Comparison of ENCODE assay signal across 20 cellular contexts in the genomic region with DNA sequence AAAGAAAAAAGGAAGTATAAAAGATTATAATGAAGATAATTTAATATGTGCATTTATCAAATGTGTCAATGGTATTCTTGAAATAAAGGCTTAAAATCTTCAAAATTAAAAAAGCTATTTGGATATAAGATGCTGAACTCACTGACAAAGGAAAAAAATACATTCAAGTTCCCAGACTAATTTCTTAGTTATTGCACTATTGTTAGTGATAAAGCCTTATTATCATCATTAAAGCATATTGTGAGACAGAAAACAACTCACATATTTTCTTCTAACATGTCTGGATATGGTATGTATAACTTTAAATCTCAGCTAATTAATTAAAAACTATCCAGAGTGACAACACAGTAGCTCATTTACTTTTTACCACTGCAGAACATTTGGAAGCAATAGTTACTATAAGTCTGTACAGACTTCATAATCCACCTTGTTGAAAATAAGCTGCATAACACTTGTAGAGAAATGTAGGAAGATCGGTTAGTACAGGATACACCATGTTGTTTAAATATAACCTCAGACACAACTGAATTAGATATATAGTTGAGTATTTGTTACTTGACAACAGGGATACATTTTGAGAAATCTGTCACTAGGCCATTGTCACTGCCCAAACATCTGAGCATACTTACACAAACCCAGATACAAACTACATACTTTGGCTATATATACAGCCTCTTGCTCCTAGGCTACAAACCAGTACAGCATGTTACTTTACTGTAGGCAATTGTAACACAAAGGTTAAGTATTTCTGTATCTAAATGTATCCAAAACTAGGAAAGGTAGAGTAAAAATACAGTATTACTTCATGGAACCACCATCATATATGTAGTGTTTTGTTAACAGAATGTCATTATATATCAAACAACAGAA. TPM values are rescaled to one million over a fixed set of nuclear protein-coding genes. Genes with fewer than 3 reads are reported as not detected.
DNase-seq lines count a peak whose midpoint lies in the region; ATAC-seq and TF ChIP-seq lines count a peak whose summit lies in the region.
"Had no signal": no experiment of that assay in that cellular context is flagged by ENCODE, and none has a peak within 500 bp of the region (broad histone marks: within the 10 kb centered on the region; RNA-seq: fewer than 3 reads in every experiment).

No MANE protein-coding gene starts in this region.

- H3K9ac ChIP-seq in GM23248 (no peak overlapping the region), fibroblast of lung (ENCODE audit: insufficient read depth, low read length) (no peak overlapping the region)

- no peak for DNase-seq in GM23248
- DNase-seq in fibroblast of lung (ENCODE audit: low read depth in 2 of 2), result no peak
- no peak for DNase-seq in lower leg skin (ENCODE audit: low spot score in 2 of 2)
- no peak for DNase-seq in hepatic stellate cell (ENCODE audit: low spot score)
- no peak for DNase-seq in left lung
- DNase-seq: activated naive CD8-positive, alpha-beta T cell treated with anti-CD3 and anti-CD28 coated beads, Interleukin-2, amount 10 ng/mL, durations not matched to agents 7 days and 5 days; body of pancreas; heart left ventricle; naive thymus-derived CD8-positive, alpha-beta T cell; NCI-H510A treated with DMSO at 0.1 percent for 48 hours; pancreas; SJCRH30; testis had no signal

- H3K27me3 ChIP-seq in GM23248 (replicated peaks; ENCODE audit: insufficient read depth) (no peaks in the 10 kb centered on the region), fibroblast of lung (ENCODE audit: control insufficient read depth, insufficient read depth, low read length) (no peaks in the 10 kb centered on the region), left lung (no peaks in the 10 kb centered on the region)
- H3K27me3 ChIP-seq: body of pancreas, heart left ventricle, pancreas, SJCRH30, testis had no signal

- in situ Hi-C loops in GM23248 (cut with MboI), result no loop called here

- H3K4me1 ChIP-seq in GM23248 (ENCODE audit: insufficient read depth) (peaks cover 15% of the 10 kb centered on the region), fibroblast of lung (ENCODE audit: control insufficient read depth, extremely low read depth, insufficient read depth, low read length) (peaks cover 3% of the 10 kb centered on the region), left lung (peaks cover 7 to 33% of the 10 kb centered on the region in 2 donors)
- H3K4me1 ChIP-seq: body of pancreas, pancreas had no signal

- ATAC-seq in SK-N-SH treated with all-trans-retinoic acid at 6 μM for 48 hours, result peak; percentile 49; the same call in 2 of the 3 replicates
- no peak for ATAC-seq in left lung
- ATAC-seq: body of pancreas; GM23338; heart left ventricle; naive thymus-derived CD8-positive, alpha-beta T cell; Panc1; pancreas; stimulated activated effector memory CD8-positive, alpha-beta T cell treated with anti-CD3 and anti-CD28 coated beads, Interleukin-12 subunit alpha, Interleukin-12 subunit beta, amount 100 ng/mL, for 72 hours had no signal

- WGBS in GM23248 (ENCODE audit: low coverage in 1 of 2, low lambda C conversion rate in 2 of 2, missing lambda C conversion rate in 2 of 2), 2 experiments, result 44 to 61% methylated on average over 1 of the region's 1 CpG
- 79 to 80% methylated on average over 1 of the region's 1 CpG for WGBS in lower leg skin, 2 donors

- H3K9me2 ChIP-seq in GM23248 (ENCODE audit: insufficient read depth), result no peaks in the 10 kb centered on the region

- H3K9me3 ChIP-seq in GM23248 (ENCODE audit: low read depth), result no peaks in the 10 kb centered on the region
- H3K9me3 ChIP-seq in fibroblast of lung (ENCODE audit: control insufficient read depth, insufficient read depth, low read depth, low read length), result no peaks in the 10 kb centered on the region
- H3K9me3 ChIP-seq in left lung, result no peaks in the 10 kb centered on the region
- H3K9me3 ChIP-seq: body of pancreas, heart left ventricle, pancreas, SJCRH30, testis had no signal

- TF ChIP-seq CTCF in fibroblast of lung (conservative IDR thresholded peaks at IDR 0.05 in 1 of 2, IDR thresholded peaks at IDR 0.05 in 1 of 2; ENCODE audit: low read depth in 1 of 2, low read length in 2 of 2) (no peak), lower leg skin (IDR thresholded peaks at IDR 0.05) (no peak), left lung (IDR thresholded peaks at IDR 0.05) (no peak)

- no peak overlapping the region for H3K27ac ChIP-seq in GM23248
- H3K27ac ChIP-seq in fibroblast of lung (ENCODE audit: insufficient read depth, low read length), result no peak overlapping the region
- peak overlapping the region; percentile 88 for H3K27ac ChIP-seq in temporal lobe (ENCODE audit: low read depth, low read length)
- no peak overlapping the region for H3K27ac ChIP-seq in left lung
- H3K27ac ChIP-seq: body of pancreas, coronary artery, pancreas, SJCRH30, testis, VCaP had no signal

- H3K79me2 ChIP-seq in GM23248 (ENCODE audit: insufficient read depth), result peaks cover 57% of the 10 kb centered on the region
- peaks cover 35% of the 10 kb centered on the region for H3K79me2 ChIP-seq in fibroblast of lung (ENCODE audit: control insufficient read depth, insufficient read depth, low read length)

- H3K4me3 ChIP-seq in GM23248 (no peak overlapping the region), fibroblast of lung (replicated peaks in 1 of 4; ENCODE audit: control extremely low read depth in 1 of 4, insufficient read depth in 1 of 4, low read depth in 3 of 4, low read length in 4 of 4) (no peak overlapping the region), lower leg skin (ENCODE audit: low read depth, poor library complexity, severe bottlenecking) (no peak overlapping the region), left lung (no peak overlapping the region)
- H3K4me3 ChIP-seq: body of pancreas, coronary artery, GM23338, heart left ventricle, pancreas, SJCRH30, testis had no signal

- H3F3A ChIP-seq in GM23248 (ENCODE audit: insufficient read depth), result no peaks in the 10 kb centered on the region

- H2AFZ ChIP-seq in GM23248, result peak overlapping the region; percentile 2; the same call in 1 of the 2 replicates
- peak overlapping the region; percentile 14 for H2AFZ ChIP-seq in fibroblast of lung (ENCODE audit: low read length)
- H2AFZ ChIP-seq: GM23338 had no signal

- H3K4me2 ChIP-seq in GM23248 (ENCODE audit: unreplicated experiment) (no peak overlapping the region), fibroblast of lung (ENCODE audit: extremely low read depth, insufficient read depth, low read length) (no peak overlapping the region)
- H3K4me2 ChIP-seq: GM23338 had no signal

- no peak for TF ChIP-seq POLR2A in lower leg skin (IDR thresholded peaks at IDR 0.05)

- intact Hi-C loops in lower leg skin (cut with DNase I; ENCODE audit: low total_unique reads), result no loop called here
- intact Hi-C loops in left lung (cut with DNase I), result no loop called here

- H4K20me1 ChIP-seq in GM23248 (ENCODE audit: insufficient read depth) (no peaks in the 10 kb centered on the region), fibroblast of lung (ENCODE audit: control insufficient read depth, extremely low read depth, insufficient read depth, low read length) (no peaks in the 10 kb centered on the region)

- H3K36me3 ChIP-seq in GM23248 (ENCODE audit: low read depth) (peaks cover 8% of the 10 kb centered on the region; the same call in 1 of the 2 replicates), fibroblast of lung (ENCODE audit: control insufficient read depth, insufficient read depth, low read length) (no peaks in the 10 kb centered on the region), left lung (no peaks in the 10 kb centered on the region)
- H3K36me3 ChIP-seq: heart left ventricle, pancreas had no signal

TF ChIP-seq in SK-N-SH treated with all-trans-retinoic acid at 6 μM for 48 hours, 23 proteins besides CTCF, POLR2A, EP300 and RAD21 (continues in another document):
- TF ChIP-seq PATZ1 (CRISPR knock-in tag; IDR thresholded peaks at IDR 0.05; ENCODE audit: borderline replicate concordance) (no peak), ESRRG (CRISPR knock-in tag; IDR thresholded peaks at IDR 0.05) (no peak), ZNF8 (CRISPR knock-in tag; IDR thresholded peaks at IDR 0.05) (no peak)

RNA-seq across cellular contexts. Expression of gene FAM200B, which starts 12.8 kb away (rescaled TPM):
- 32.9 and 33.2 TPM in 2 replicates for total RNA-seq in GM23248 (2014; rRNA removed; shearing (Covaris generic))
- polyA plus RNA-seq in GM23248 (2016; fragmentation: Nextera tagmentation; extraction: Ambion mirVana) (70.6 and 74.6 TPM in 2 replicates), fibroblast of lung (31.6 and 35.1 TPM in 2 replicates)
- total RNA-seq in fibroblast of lung (20.5 and 22.6 TPM in 2 replicates), temporal lobe (64.7 TPM), lower leg skin (10 to 100 TPM; 19.1 to 37.2 (median 28.9) TPM), left lung (10 to 100 TPM; 25.8 to 27.6 TPM)
- 37.2 and 40.7 TPM in 2 replicates for polyA plus RNA-seq in fibroblast of lung (2012)
- polyA minus RNA-seq in fibroblast of lung (ENCODE audit: low replicate concordance), result 0.12 and 1.2 TPM in 2 replicates

RNA-seq across cellular contexts. Expression of gene FBXL5, which starts 13.6 kb away (rescaled TPM):
- 68.4 and 82.7 TPM in 2 replicates for total RNA-seq in GM23248 (2014; rRNA removed; shearing (Covaris generic))
- polyA plus RNA-seq in GM23248 (2016; fragmentation: Nextera tagmentation; extraction: Ambion mirVana), result 55.6 and 57.8 TPM in 2 replicates
- 120 and 131 TPM in 2 replicates for total RNA-seq in fibroblast of lung
- 52.9 and 53.0 TPM in 2 replicates for polyA plus RNA-seq in fibroblast of lung
- 30.8 and 35.4 TPM in 2 replicates for polyA plus RNA-seq in fibroblast of lung (2012)
- polyA minus RNA-seq in fibroblast of lung (ENCODE audit: low replicate concordance), result 26.5 and 29.9 TPM in 2 replicates
- total RNA-seq in temporal lobe, result 142 TPM
- 10 to 100 TPM; 69.4 to 95.0 (median 80.3) TPM for total RNA-seq in lower leg skin
- total RNA-seq in left lung, result 100 to 1,000 TPM in 1 of 2 donors, 10 to 100 TPM in 1; 95.3 to 121 TPM

RNA-seq across cellular contexts. Expression of gene BST1, which starts 34.1 kb away (rescaled TPM):
- 32.6 and 33.3 TPM in 2 replicates for total RNA-seq in GM23248 (2014; rRNA removed; shearing (Covaris generic))
- polyA plus RNA-seq in GM23248 (2016; fragmentation: Nextera tagmentation; extraction: Ambion mirVana), result 24.3 and 28.7 TPM in 2 replicates
- total RNA-seq in fibroblast of lung, result 14.6 and 15.7 TPM in 2 replicates
- 24.0 and 48.8 TPM in 2 replicates for polyA plus RNA-seq in fibroblast of lung
- polyA plus RNA-seq in fibroblast of lung (2012), result 19.5 and 38.6 TPM in 2 replicates
- 4.0 and 10.6 TPM in 2 replicates for polyA minus RNA-seq in fibroblast of lung (ENCODE audit: low replicate concordance)
- total RNA-seq in temporal lobe, result 2.7 TPM
- total RNA-seq in lower leg skin, result 1 to 10 TPM; 3.7 to 6.7 (median 5.7) TPM
- 10 to 100 TPM in 1 of 2 donors, 1 to 10 TPM in 1; 9.0 to 20.8 TPM for total RNA-seq in left lung
